In the genomic region with DNA sequence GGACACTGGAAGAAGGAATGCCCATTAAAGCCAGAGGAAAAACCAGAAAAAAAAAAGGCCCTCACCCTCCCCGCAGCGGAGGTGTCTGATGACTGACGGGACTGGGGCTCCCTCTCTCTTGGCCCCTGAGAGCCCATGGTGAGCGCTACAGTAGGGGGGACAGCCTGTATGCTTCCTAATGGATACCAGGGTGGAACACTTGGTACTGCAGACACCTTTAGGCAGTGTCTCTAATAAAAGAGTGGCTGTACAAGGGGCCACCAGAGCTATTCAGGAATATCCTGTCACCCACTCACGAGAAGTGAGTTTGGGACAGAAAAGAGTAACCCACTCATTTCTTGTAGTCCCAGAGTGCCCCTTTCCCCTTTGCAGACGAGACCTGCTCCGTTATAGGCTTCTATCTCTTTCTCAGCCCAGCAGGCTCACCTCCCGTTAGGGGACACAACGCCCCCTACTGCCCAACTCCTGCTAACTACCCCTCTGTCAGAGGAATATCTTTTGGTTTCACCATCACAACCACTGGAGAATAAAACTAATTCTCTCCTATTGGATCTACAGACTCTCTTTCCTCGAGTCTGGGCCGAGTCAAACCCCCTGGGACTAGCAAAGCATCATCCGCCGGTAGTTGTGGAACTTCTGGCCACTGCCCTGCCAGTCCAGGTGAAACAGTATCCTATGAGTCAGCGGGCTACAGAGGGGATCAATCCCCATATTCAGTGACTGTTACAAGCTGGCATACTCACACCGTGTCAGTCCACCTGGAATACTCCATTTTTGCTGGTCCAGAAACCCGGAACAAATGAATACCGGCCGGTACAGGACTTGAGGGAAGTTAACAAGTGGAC, we compare ENCODE assay signal across 8 cellular contexts.
DNase-seq lines count a peak whose midpoint lies in the region; ATAC-seq and TF ChIP-seq lines count a peak whose summit lies in the region.

No MANE protein-coding gene starts in this region.

- TF ChIP-seq CTCF in 22Rv1 (IDR thresholded peaks at IDR 0.05) = peak; percentile 89
- TF ChIP-seq CTCF in GM13976 (IDR thresholded peaks at IDR 0.05; ENCODE audit: borderline replicate concordance, control extremely low read depth, extremely low read depth, insufficient read depth, missing control alignments) = peak; percentile 48

- no peak overlapping the region for H3K27ac ChIP-seq in 22Rv1

- ATAC-seq in HG02798 (IDR thresholded peaks at IDR 0.05; ENCODE audit: poor library complexity, unreplicated experiment) = peak; percentile 94

- in situ Hi-C loops in GM13976 (cut with MboI; ENCODE audit: low sequenced_read_pairs, unreplicated experiment) = no loop called here

- DNase-seq in GM13976 (ENCODE audit: low spot score) (peak; percentile 68), NCI-H2171 treated with DMSO at 0.1 percent for 48 hours (lab: John Stamatoyannopoulos, UW) (peak; percentile 26), ecto neural progenitor cell (ENCODE audit: low spot score) (peak; percentile 71), midbrain (lab: John Stamatoyannopoulos, UW) (peak; percentile 9)
- peak; percentile 67 to 70 for DNase-seq in activated CD4-positive, alpha-beta T cell treated with anti-CD3 and anti-CD28 coated beads for 4 hours
- DNase-seq in stimulated activated CD8-positive, alpha-beta memory T cell treated with anti-CD3 and anti-CD28 coated beads, Interleukin-7, amount 100 ng/mL, for 4 hours (ENCODE audit: low read depth in 2 of 2) = peak; percentile 35 to 43

Comparison
In these comparisons a context has a peak if more than half of its experiments do, and no peak if none do; other contexts are left out.
1. DNase-seq: peak in every context shown above with its lines; median percentile 71 in ecto neural progenitor cell; 68 in activated CD4-positive, alpha-beta T cell treated with anti-CD3 and anti-CD28 coated beads for 4 hours; 68 in GM13976; 39 in stimulated activated CD8-positive, alpha-beta memory T cell treated with anti-CD3 and anti-CD28 coated beads, Interleukin-7, amount 100 ng/mL, for 4 hours; 26 in NCI-H2171 treated with DMSO at 0.1 percent for 48 hours; 9 in midbrain.